In genomic region chr1:12547586-12548225, GRCh38 we compare ENCODE assay signal across 18 cellular contexts.
DNase-seq lines count a peak whose midpoint lies in the region; ATAC-seq and TF ChIP-seq lines count a peak whose summit lies in the region.
"Had no signal": no experiment of that assay in that cellular context is flagged by ENCODE, and none has a peak within 500 bp of the region (broad histone marks: within the 10 kb centered on the region; RNA-seq: fewer than 3 reads in every experiment).

No MANE protein-coding gene starts in this region.

- CTCF ChIA-PET in activated CD8-positive, alpha-beta T cell treated with anti-CD3 and anti-CD28 coated beads, Interleukin-2, amount 10 ng/mL, durations not matched to agents 7 days and 5 days (lab: Charles Lee), result interaction anchor here (0.7 kb wide), 1 partner anchor 9 kb away, joined by 3 read pairs; no protein-coding TSS in a partner anchor
- CTCF ChIA-PET in activated CD8-positive, alpha-beta T cell treated with anti-CD3 and anti-CD28 coated beads for 36 hours (lab: Charles Lee), result interaction anchor here (1.5 to 1.7 kb wide), 2 partner anchors 15 to 37 kb away, joined by 3 to 4 read pairs; no protein-coding TSS in a partner anchor

- no peak overlapping the region for H2BK12ac ChIP-seq in trophoblast cell (ENCODE audit: low read length)

- no peak overlapping the region for H4K8ac ChIP-seq in trophoblast cell (ENCODE audit: low read depth, low read length)

- no peaks in the 10 kb centered on the region for H3K36me3 Mint-ChIP-seq in activated CD8-positive, alpha-beta T cell treated with anti-CD3 and anti-CD28 coated beads, Interleukin-2, amount 10 ng/mL, durations not matched to agents 7 days and 5 days (ENCODE audit: low read depth)
- H3K36me3 Mint-ChIP-seq in activated CD8-positive, alpha-beta T cell treated with anti-CD3 and anti-CD28 coated beads for 36 hours (ENCODE audit: low read depth), result no peaks in the 10 kb centered on the region
- H3K36me3 Mint-ChIP-seq in nephron (ENCODE audit: low read depth), result no peaks in the 10 kb centered on the region
- H3K36me3 Mint-ChIP-seq: CD4-positive, CD25-positive, alpha-beta regulatory T cell had no signal

- no peaks in the 10 kb centered on the region for H3K9me3 Mint-ChIP-seq in activated CD8-positive, alpha-beta T cell treated with anti-CD3 and anti-CD28 coated beads, Interleukin-2, amount 10 ng/mL, durations not matched to agents 7 days and 5 days (ENCODE audit: insufficient read depth)
- no peaks in the 10 kb centered on the region for H3K9me3 Mint-ChIP-seq in activated CD8-positive, alpha-beta T cell treated with anti-CD3 and anti-CD28 coated beads for 36 hours
- peaks cover under 1% of the 10 kb centered on the region for H3K9me3 Mint-ChIP-seq in nephron
- H3K9me3 Mint-ChIP-seq: CD4-positive, CD25-positive, alpha-beta regulatory T cell had no signal

- H3K9me3 ChIP-seq in tibial artery, result no peaks in the 10 kb centered on the region
- H3K9me3 ChIP-seq in trophoblast cell (ENCODE audit: insufficient read depth, low read depth, low read length), result no peaks in the 10 kb centered on the region
- H3K9me3 ChIP-seq: MG63 had no signal

- H3K4me1 Mint-ChIP-seq in activated CD8-positive, alpha-beta T cell treated with anti-CD3 and anti-CD28 coated beads, Interleukin-2, amount 10 ng/mL, durations not matched to agents 7 days and 5 days (ENCODE audit: low read depth), result peaks cover 18% of the 10 kb centered on the region
- H3K4me1 Mint-ChIP-seq in activated CD8-positive, alpha-beta T cell treated with anti-CD3 and anti-CD28 coated beads for 36 hours (ENCODE audit: low read depth), result peaks cover 16% of the 10 kb centered on the region
- peaks cover 63% of the 10 kb centered on the region for H3K4me1 Mint-ChIP-seq in nephron

- H3K18ac ChIP-seq in trophoblast cell (ENCODE audit: low read length), result no peak overlapping the region

- no peaks in the 10 kb centered on the region for H3K36me3 ChIP-seq in tibial artery
- H3K36me3 ChIP-seq in trophoblast cell (ENCODE audit: control insufficient read depth in 1 of 2, insufficient read depth in 2 of 2, low read length in 2 of 2), result no peaks in the 10 kb centered on the region
- H3K36me3 ChIP-seq: MG63 had no signal

- no peak overlapping the region for H3K4ac ChIP-seq in trophoblast cell (ENCODE audit: low read depth, low read length)

- H3K23ac ChIP-seq in trophoblast cell (ENCODE audit: low read length), result no peak overlapping the region

- H3K4me3 Mint-ChIP-seq in activated CD8-positive, alpha-beta T cell treated with anti-CD3 and anti-CD28 coated beads, Interleukin-2, amount 10 ng/mL, durations not matched to agents 7 days and 5 days, result no peak overlapping the region
- H3K4me3 Mint-ChIP-seq in activated CD8-positive, alpha-beta T cell treated with anti-CD3 and anti-CD28 coated beads for 36 hours, result no peak overlapping the region
- H3K4me3 Mint-ChIP-seq in nephron, result peak overlapping the region in 1 of 3 experiments; percentile 26
- H3K4me3 Mint-ChIP-seq: CD4-positive, CD25-positive, alpha-beta regulatory T cell had no signal

- no peak for DNase-seq in activated CD8-positive, alpha-beta T cell treated with anti-CD3 and anti-CD28 coated beads, Interleukin-2, amount 10 ng/mL, durations not matched to agents 7 days and 5 days
- no peak for DNase-seq in activated CD8-positive, alpha-beta T cell treated with anti-CD3 and anti-CD28 coated beads for 36 hours
- peak; percentile 72 for DNase-seq in coronary artery (ENCODE audit: low spot score)
- DNase-seq in tibial artery, result peak in 1 of 2 donors; percentile 66
- no peak for DNase-seq in trophoblast cell
- no peak for DNase-seq in NCI-H1436 treated with DMSO at 0.1 percent for 48 hours (lab: John Stamatoyannopoulos, UW)
- DNase-seq in nucleus accumbens (lab: John Stamatoyannopoulos, UW), result no peak
- DNase-seq: activated CD4-positive, alpha-beta T cell treated with anti-CD3 and anti-CD28 coated beads for 4 hours; activated T-cell treated with anti-CD3 and anti-CD28 coated beads for 4 hours; CD4-positive, CD25-positive, alpha-beta regulatory T cell; DMS79; foreskin keratinocyte; MG63; NCI-H1694; T-helper 9 cell had no signal

- no peak overlapping the region for H4K12ac ChIP-seq in trophoblast cell (ENCODE audit: low read depth, low read length)

- H2BK5ac ChIP-seq in trophoblast cell (ENCODE audit: low read depth, low read length, poor library complexity), result no peak overlapping the region

- H3K27ac Mint-ChIP-seq in activated CD8-positive, alpha-beta T cell treated with anti-CD3 and anti-CD28 coated beads, Interleukin-2, amount 10 ng/mL, durations not matched to agents 7 days and 5 days, result peak overlapping the region; percentile 30
- H3K27ac Mint-ChIP-seq in activated CD8-positive, alpha-beta T cell treated with anti-CD3 and anti-CD28 coated beads for 36 hours, result no peak overlapping the region
- peak overlapping the region; percentile 53 to 83 (median 74) for H3K27ac Mint-ChIP-seq in nephron

- no CpG with 5 or more reads among the region's 20 CpGs for WGBS in trophoblast cell (ENCODE audit: extremely low coverage, insufficient coverage, insufficient read length)

- intact Hi-C loops in activated CD8-positive, alpha-beta T cell treated with anti-CD3 and anti-CD28 coated beads for 36 hours (cut with micrococcal nuclease), result no loop called here
- intact Hi-C loops in tibial artery (cut with DNase I; ENCODE audit: low total_unique reads), result no loop called here

- no peak overlapping the region for H2BK120ac ChIP-seq in trophoblast cell (ENCODE audit: insufficient read depth, low read length, poor library complexity)

- no peak overlapping the region for H3K9ac ChIP-seq in trophoblast cell (ENCODE audit: low read length)

- no peak overlapping the region for H2AK5ac ChIP-seq in trophoblast cell (ENCODE audit: low read length)

- POLR2A ChIA-PET in activated CD8-positive, alpha-beta T cell treated with anti-CD3 and anti-CD28 coated beads, Interleukin-2, amount 10 ng/mL, durations not matched to agents 7 days and 5 days (lab: Charles Lee), result interaction anchor here (0.6 kb wide), 1 partner anchor 37 kb away, joined by 3 read pairs; no protein-coding TSS in a partner anchor
- POLR2A ChIA-PET in activated CD8-positive, alpha-beta T cell treated with anti-CD3 and anti-CD28 coated beads for 36 hours (lab: Charles Lee), result no interaction called here

- H3K27me3 ChIP-seq in tibial artery (no peaks in the 10 kb centered on the region), trophoblast cell (ENCODE audit: insufficient read depth, low read length) (no peaks in the 10 kb centered on the region)
- H3K27me3 ChIP-seq: MG63 had no signal

- H3K79me2 ChIP-seq in trophoblast cell (ENCODE audit: control insufficient read depth, insufficient read depth, low read length, poor library complexity), result no peaks in the 10 kb centered on the region

- peaks cover 3% of the 10 kb centered on the region for H3K79me1 ChIP-seq in trophoblast cell (ENCODE audit: low read length)

- TF ChIP-seq CTCF in activated CD8-positive, alpha-beta T cell treated with anti-CD3 and anti-CD28 coated beads for 36 hours (IDR thresholded peaks at IDR 0.05), result no peak
- TF ChIP-seq CTCF in coronary artery (IDR thresholded peaks at IDR 0.05) (no peak), nephron (IDR thresholded peaks at IDR 0.05; ENCODE audit: unreplicated experiment in 3 of 3) (no peak), tibial artery (IDR thresholded peaks at IDR 0.05) (no peak)

- no peak overlapping the region for H4K91ac ChIP-seq in trophoblast cell (ENCODE audit: low read depth, low read length)

- no peak overlapping the region for H2AFZ ChIP-seq in trophoblast cell (ENCODE audit: insufficient read depth, low read length, poor library complexity)

- H3K4me3 ChIP-seq in coronary artery (no peak overlapping the region), tibial artery (no peak overlapping the region), trophoblast cell (ENCODE audit: low read depth, low read length) (no peak overlapping the region)
- H3K4me3 ChIP-seq: MG63 had no signal

- no peak overlapping the region for H3K4me2 ChIP-seq in trophoblast cell (ENCODE audit: low read length)

- H3K27ac ChIP-seq in coronary artery (peak overlapping the region; percentile 53 to 92), tibial artery (peak overlapping the region; percentile 83 to 84), trophoblast cell (ENCODE audit: low read depth, low read length) (no peak overlapping the region)
- H3K27ac ChIP-seq: foreskin keratinocyte had no signal

- H3K14ac ChIP-seq in trophoblast cell (ENCODE audit: low read length), result no peak overlapping the region

- H3K4me1 ChIP-seq in tibial artery (peaks cover 0 to 58% (median 31%) of the 10 kb centered on the region in 4 donors), trophoblast cell (ENCODE audit: control insufficient read depth in 1 of 2, insufficient read depth in 2 of 2, low read length in 2 of 2) (peaks cover 3 to 5% of the 10 kb centered on the region in 2 experiments)

- H3K27me3 Mint-ChIP-seq in activated CD8-positive, alpha-beta T cell treated with anti-CD3 and anti-CD28 coated beads, Interleukin-2, amount 10 ng/mL, durations not matched to agents 7 days and 5 days (ENCODE audit: low read depth), result peaks cover 4% of the 10 kb centered on the region
- H3K27me3 Mint-ChIP-seq in activated CD8-positive, alpha-beta T cell treated with anti-CD3 and anti-CD28 coated beads for 36 hours, result peaks cover 3% of the 10 kb centered on the region
- H3K27me3 Mint-ChIP-seq in nephron (ENCODE audit: low read depth), result peaks cover 7% of the 10 kb centered on the region

- no peak for ATAC-seq in activated CD8-positive, alpha-beta T cell treated with anti-CD3 and anti-CD28 coated beads, Interleukin-2, amount 10 ng/mL, durations not matched to agents 7 days and 5 days
- no peak for ATAC-seq in activated CD8-positive, alpha-beta T cell treated with anti-CD3 and anti-CD28 coated beads for 36 hours
- ATAC-seq: foreskin keratinocyte, HCT116, left lobe of liver had no signal
